Comparison of ENCODE assay signal across 8 cellular contexts in the genomic region with DNA sequence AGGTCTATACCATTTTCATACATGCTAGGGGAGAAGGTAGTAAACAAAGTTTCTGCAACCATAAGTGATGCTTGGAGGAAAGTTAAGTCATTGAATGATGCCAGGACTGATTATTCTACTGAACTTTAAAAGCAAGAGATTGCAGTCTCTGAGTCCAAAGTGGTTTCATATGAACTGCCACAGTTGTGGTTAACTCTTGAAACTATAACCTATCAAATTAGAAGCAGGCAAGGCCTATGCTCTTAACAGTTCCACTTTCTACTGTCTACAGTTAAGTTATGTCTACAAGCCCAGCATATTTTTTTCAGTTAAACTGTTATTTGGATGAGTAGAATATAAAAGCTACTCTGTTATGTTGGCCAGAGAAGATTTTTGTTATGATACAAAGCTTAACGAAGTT.
DNase-seq lines count a peak whose midpoint lies in the region; ATAC-seq and TF ChIP-seq lines count a peak whose summit lies in the region.

No MANE protein-coding gene starts in this region.

- H3K36me3 Mint-ChIP-seq in CD8-positive, alpha-beta T cell, result no peaks in the 10 kb centered on the region

- POLR2A ChIA-PET in CD8-positive, alpha-beta T cell (lab: Charles Lee), result interaction anchor here (0.6 kb wide), 1 partner anchor 82 kb away, joined by 3 read pairs; no protein-coding TSS in a partner anchor

- intact Hi-C loops in CD8-positive, alpha-beta T cell (cut with DNase I, micrococcal nuclease), result loop anchor here in 1 of 2 experiments (5.0 kb wide), 1 partner anchor 51 kb away; no protein-coding TSS in a partner anchor
- intact Hi-C loops in left lung (cut with DNase I), result no loop called here

- peak overlapping the region; percentile 53 for H3K27ac Mint-ChIP-seq in CD8-positive, alpha-beta T cell

- H3K36me3 ChIP-seq in CD8-positive, alpha-beta T cell (ENCODE audit: insufficient read depth, low read length), result no peaks in the 10 kb centered on the region
- no peaks in the 10 kb centered on the region for H3K36me3 ChIP-seq in left lung

- no peaks in the 10 kb centered on the region for H3K27me3 Mint-ChIP-seq in CD8-positive, alpha-beta T cell (ENCODE audit: low read depth)

- no peaks in the 10 kb centered on the region for H3K9me3 ChIP-seq in CD8-positive, alpha-beta T cell (ENCODE audit: low read length)
- H3K9me3 ChIP-seq in left lung, result no peaks in the 10 kb centered on the region

- CTCF ChIA-PET in CD8-positive, alpha-beta T cell (lab: Charles Lee), result no interaction called here

- no peaks in the 10 kb centered on the region for H3K27me3 ChIP-seq in CD8-positive, alpha-beta T cell (ENCODE audit: insufficient read depth, low read length)
- no peaks in the 10 kb centered on the region for H3K27me3 ChIP-seq in left lung

- H3K4me1 ChIP-seq in CD8-positive, alpha-beta T cell (ENCODE audit: insufficient read depth, low read length), result peaks cover 32% of the 10 kb centered on the region
- H3K4me1 ChIP-seq in left lung, result no peaks in the 10 kb centered on the region

- peak overlapping the region; percentile 31 for H3K27ac ChIP-seq in CD8-positive, alpha-beta T cell (ENCODE audit: low read depth, low read length)
- H3K27ac ChIP-seq in left lung, result no peak overlapping the region

- H3K9me3 Mint-ChIP-seq in CD8-positive, alpha-beta T cell, result peaks cover under 1% of the 10 kb centered on the region

- H3K4me3 Mint-ChIP-seq in CD8-positive, alpha-beta T cell, result no peak overlapping the region

- TF ChIP-seq CTCF in CD8-positive, alpha-beta T cell (IDR thresholded peaks at IDR 0.05), result no peak
- no peak for TF ChIP-seq CTCF in left lung (IDR thresholded peaks at IDR 0.05)

- ATAC-seq in CD8-positive, alpha-beta T cell, result peak; percentile 79
- ATAC-seq in GM19324 (IDR thresholded peaks at IDR 0.05; ENCODE audit: low FRiP score, unreplicated experiment), result peak; percentile 96
- ATAC-seq in HG02981 (IDR thresholded peaks at IDR 0.05; ENCODE audit: unreplicated experiment), result peak; percentile 94
- ATAC-seq in left lung, result no peak

- peaks cover 30% of the 10 kb centered on the region for H3K4me1 Mint-ChIP-seq in CD8-positive, alpha-beta T cell (ENCODE audit: low read depth)

- no peak overlapping the region for H3K4me3 ChIP-seq in CD8-positive, alpha-beta T cell (ENCODE audit: low read depth, low read length)
- H3K4me3 ChIP-seq in left lung, result no peak overlapping the region

- no peak for DNase-seq in CD8-positive, alpha-beta T cell
- DNase-seq in RPMI7951 (ENCODE audit: low read depth) (peak; percentile 6), left lung (no peak), NCI-H510A (lab: John Stamatoyannopoulos, UW) (no peak), pons (ENCODE audit: low spot score) (no peak)
- DNase-seq in stimulated activated CD4-positive, alpha-beta T cell treated with anti-CD3 and anti-CD28 coated beads, Interleukin-1b, Interleukin-23, amount 100 ng/mL, for 48 hours, result no peak
